ENCODE assay signal across 8 cellular contexts in genomic region chr17:81422776-81423697, GRCh38. TPM values are rescaled to one million over a fixed set of nuclear protein-coding genes. Genes with fewer than 3 reads are reported as not detected.
DNase-seq lines count a peak whose midpoint lies in the region; ATAC-seq and TF ChIP-seq lines count a peak whose summit lies in the region.

No MANE protein-coding gene starts in this region.

- peak overlapping the region; percentile 74 for H4K8ac ChIP-seq in neuronal stem cell (ENCODE audit: low read depth, low read length)

- H3K4me3 Mint-ChIP-seq in WTC11 = no peak overlapping the region

- H3K36me3 Mint-ChIP-seq in WTC11 = no peaks in the 10 kb centered on the region

- no CpG with 5 or more reads among the region's 34 CpGs for WGBS in neuronal stem cell (ENCODE audit: extremely low coverage in 2 of 2, insufficient read length in 2 of 2, insufficient replicate concordance in 1 of 2), 2 donors

- H3K79me1 ChIP-seq in neuronal stem cell (ENCODE audit: low read depth, low read length) = peaks cover 30% of the 10 kb centered on the region

- H3K27me3 ChIP-seq in neuronal stem cell (ENCODE audit: control insufficient read depth in 3 of 3, insufficient read depth in 3 of 3, low read depth in 1 of 3, low read length in 3 of 3) = no peaks in the 10 kb centered on the region

- H3K27ac ChIP-seq in neuronal stem cell (replicated peaks; ENCODE audit: low read length) = peak overlapping the region; percentile 43

- peak overlapping the region; percentile 88 for H2BK5ac ChIP-seq in neuronal stem cell (ENCODE audit: low read length)

- no peak overlapping the region for H3K27ac Mint-ChIP-seq in WTC11

- peak overlapping the region; percentile 81 for H3K9ac ChIP-seq in neuronal stem cell (ENCODE audit: low read depth, low read length, poor library complexity)

- no peak for TF ChIP-seq CTCF in WTC11 (IDR thresholded peaks at IDR 0.05)

- peak; percentile 94 for DNase-seq in AG20443 (ENCODE audit: low spot score)
- peak; percentile 82 for DNase-seq in RKO (ENCODE audit: low spot score)
- peak; percentile 96 for DNase-seq in fibroblast of gingiva (ENCODE audit: low read depth)
- DNase-seq in neuronal stem cell (ENCODE audit: low spot score) = no peak
- no peak for DNase-seq in cerebellar nuclear complex (lab: John Stamatoyannopoulos, UW)
- DNase-seq in WTC11 (ENCODE audit: low spot score) = no peak
- no peak for DNase-seq in stimulated activated CD4-positive, alpha-beta T cell treated with anti-CD3 and anti-CD28 coated beads, Interleukin-2, amount 100 ng/mL, for 24 hours

- H3K4me1 Mint-ChIP-seq in WTC11 = no peaks in the 10 kb centered on the region

- no peaks in the 10 kb centered on the region for H3K27me3 Mint-ChIP-seq in WTC11 (ENCODE audit: low read depth)

- no peak overlapping the region for H3K4ac ChIP-seq in neuronal stem cell (ENCODE audit: low read length)

- peak overlapping the region; percentile 92 for H2BK15ac ChIP-seq in neuronal stem cell (ENCODE audit: low read length)

- H2AK5ac ChIP-seq in neuronal stem cell (ENCODE audit: low read depth, low read length) = peak overlapping the region; percentile 98

- peak overlapping the region; percentile 37 for H3K4me2 ChIP-seq in neuronal stem cell (ENCODE audit: insufficient read depth, low read length, poor library complexity, severe bottlenecking)

- H2AFZ ChIP-seq in neuronal stem cell (ENCODE audit: low read length) = peak overlapping the region; percentile 58

- H3K9me3 ChIP-seq in neuronal stem cell (replicated peaks in 1 of 2; ENCODE audit: control insufficient read depth in 2 of 2, insufficient read depth in 1 of 2, low read depth in 1 of 2, low read length in 2 of 2) = peaks cover 0 to 6% of the 10 kb centered on the region in 2 donors

- CTCF ChIA-PET in WTC11 (lab: Charles Lee) = interaction anchor here (0.5 to 1.6 kb wide), 5 partner anchors 18 to 168 kb away, joined by 3 to 7 read pairs (median 3); no protein-coding TSS in a partner anchor

- H3K36me3 ChIP-seq in neuronal stem cell (replicated peaks in 1 of 2; ENCODE audit: control insufficient read depth in 2 of 2, insufficient read depth in 2 of 2, low read length in 2 of 2) = peaks cover 2 to 10% of the 10 kb centered on the region in 2 donors

- peaks cover 28% of the 10 kb centered on the region in 2 donors for H3K4me1 ChIP-seq in neuronal stem cell (ENCODE audit: control insufficient read depth in 2 of 2, insufficient read depth in 1 of 2, low read depth in 1 of 2, low read length in 2 of 2)

- H3K9me3 Mint-ChIP-seq in WTC11 = no peaks in the 10 kb centered on the region

- peak overlapping the region; percentile 94 for H2BK12ac ChIP-seq in neuronal stem cell (ENCODE audit: low read length)

- H3K14ac ChIP-seq in neuronal stem cell (ENCODE audit: low read length) = peak overlapping the region; percentile 98

- POLR2A ChIA-PET in WTC11 (lab: Charles Lee) = no interaction called here

- ATAC-seq in GM18861 (IDR thresholded peaks at IDR 0.05; ENCODE audit: unreplicated experiment) = no peak
- ATAC-seq in WTC11 = no peak; the same call in 1 of the 2 replicates

- no peak overlapping the region for H3K4me3 ChIP-seq in neuronal stem cell (ENCODE audit: low read length in 2 of 2)

- H3K18ac ChIP-seq in neuronal stem cell (ENCODE audit: low read length) = peak overlapping the region; percentile 97

- H2BK120ac ChIP-seq in neuronal stem cell (ENCODE audit: low read depth, low read length) = peak overlapping the region; percentile 61

- H4K91ac ChIP-seq in neuronal stem cell (ENCODE audit: low read depth, low read length, poor library complexity) = peak overlapping the region; percentile 85

- peak overlapping the region; percentile 92 for H3K23ac ChIP-seq in neuronal stem cell (ENCODE audit: low read depth, low read length, poor library complexity)

TF ChIP-seq in WTC11, 78 proteins besides CTCF, POLR2A, EP300 and RAD21:
- TF ChIP-seq ZBTB43 (CRISPR knock-in tag; IDR thresholded peaks at IDR 0.05) (no peak), IRF2 (CRISPR knock-in tag; IDR thresholded peaks at IDR 0.05; ENCODE audit: borderline replicate concordance, low read depth) (no peak), CDX4 (CRISPR knock-in tag; IDR thresholded peaks at IDR 0.05; ENCODE audit: borderline replicate concordance) (no peak), ATF3 (CRISPR knock-in tag; conservative IDR thresholded peaks at IDR 0.05) (no peak), NFE2L1 (CRISPR knock-in tag; IDR thresholded peaks at IDR 0.05) (no peak), SMAD3 (CRISPR knock-in tag; IDR thresholded peaks at IDR 0.05; ENCODE audit: borderline replicate concordance) (no peak), CREM (CRISPR knock-in tag; IDR thresholded peaks at IDR 0.05) (no peak), ELF4 (CRISPR knock-in tag; IDR thresholded peaks at IDR 0.05; ENCODE audit: low read depth) (no peak), ZNF416 (CRISPR knock-in tag; IDR thresholded peaks at IDR 0.05) (no peak), ZMAT4 (CRISPR knock-in tag; IDR thresholded peaks at IDR 0.05) (no peak), HMGXB4 (CRISPR knock-in tag; IDR thresholded peaks at IDR 0.05) (no peak), OVOL2 (CRISPR knock-in tag; IDR thresholded peaks at IDR 0.05; ENCODE audit: borderline replicate concordance) (no peak), USF1 (CRISPR knock-in tag; IDR thresholded peaks at IDR 0.05) (no peak), SOX15 (CRISPR knock-in tag; IDR thresholded peaks at IDR 0.05) (no peak), TCF7 (CRISPR knock-in tag; IDR thresholded peaks at IDR 0.05; ENCODE audit: low read depth) (no peak)
TF ChIP-seq in WTC11: peak in this region for 0.

RNA-seq across cellular contexts. Expression of gene BAHCC1, which starts 27.8 kb away (rescaled TPM):
- polyA plus RNA-seq in neuronal stem cell (2013, experiment 1 of 2) = 15.9 TPM
- polyA plus RNA-seq in neuronal stem cell (2013, experiment 2 of 2) = 17.5 TPM
- 17.1 to 29.8 TPM (median 21.5 TPM) in 3 replicates for total RNA-seq in WTC11 (2021)

Comparison
In these comparisons a context has a peak if more than half of its experiments do, and no peak if none do; other contexts are left out.
1. DNase-seq: peak in AG20443 (single experiment), RKO (single experiment) and fibroblast of gingiva (single experiment); none in neuronal stem cell (single experiment), cerebellar nuclear complex (0 of 2), WTC11 (single experiment) and stimulated activated CD4-positive, alpha-beta T cell treated with anti-CD3 and anti-CD28 coated beads, Interleukin-2, amount 100 ng/mL, for 24 hours (0 of 2).